ENCODE assay signal across 1 cellular context in genomic region chr2:10119027-10119325, GRCh38.
A peak's percentile ranks its signal among the peaks of the same experiment; 100 is the strongest.
TF ChIP-seq lines count a peak whose summit lies in the region.

No MANE protein-coding gene starts in this region.

TF ChIP-seq in HepG2, 621 proteins besides CTCF, POLR2A, EP300 and RAD21 (continued from another document and continues in another):
- TF ChIP-seq CEBPB (IDR thresholded peaks at IDR 0.05; ENCODE audit: borderline replicate concordance, low read depth, low read length) (no peak), HIVEP1 (CRISPR knock-in tag; IDR thresholded peaks at IDR 0.05) (no peak), ZNF569 (CRISPR knock-in tag; IDR thresholded peaks at IDR 0.05; ENCODE audit: borderline replicate concordance) (no peak), AKNA (CRISPR knock-in tag; IDR thresholded peaks at IDR 0.05; ENCODE audit: borderline replicate concordance) (no peak), USF2 (IDR thresholded peaks at IDR 0.05; ENCODE audit: low read depth, low read length) (no peak), USF2 (CRISPR knock-in tag; IDR thresholded peaks at IDR 0.05; ENCODE audit: borderline replicate concordance) (no peak), SOX6 (IDR thresholded peaks at IDR 0.05) (no peak), SOX6 (CRISPR knock-in tag; IDR thresholded peaks at IDR 0.05) (no peak), ZNF609 (CRISPR knock-in tag; IDR thresholded peaks at IDR 0.05; ENCODE audit: borderline replicate concordance) (peak; percentile 39; the same call in 1 of the 2 replicates), JUND (CRISPR knock-in tag; IDR thresholded peaks at IDR 0.05) (no peak), AGO1 (IDR thresholded peaks at IDR 0.05; ENCODE audit: low read depth, low read length, poor library complexity, severe bottlenecking) (no peak), ZNF510 (CRISPR knock-in tag; IDR thresholded peaks at IDR 0.05; ENCODE audit: low read depth) (no peak), LCORL (IDR thresholded peaks at IDR 0.05) (no peak), LCORL (CRISPR knock-in tag; IDR thresholded peaks at IDR 0.05) (peak; percentile 22; the same call in 1 of the 2 replicates), FOXO4 (CRISPR knock-in tag; conservative IDR thresholded peaks at IDR 0.05) (no peak), ZFP1 (CRISPR knock-in tag; IDR thresholded peaks at IDR 0.05) (no peak), ZMYM3 (CRISPR knock-in tag; IDR thresholded peaks at IDR 0.05) (no peak), THAP11 (CRISPR knock-in tag; IDR thresholded peaks at IDR 0.05) (no peak), JUNB (CRISPR knock-in tag; IDR thresholded peaks at IDR 0.05; ENCODE audit: borderline replicate concordance) (no peak), SKI (IDR thresholded peaks at IDR 0.05; ENCODE audit: partially characterized antibody) (peak; percentile 70), BORCS8-MEF2B (CRISPR knock-in tag; IDR thresholded peaks at IDR 0.05) (no peak), ZBTB7B (CRISPR knock-in tag; IDR thresholded peaks at IDR 0.05) (no peak), ZNF101 (CRISPR knock-in tag; IDR thresholded peaks at IDR 0.05; ENCODE audit: borderline replicate concordance, low read depth) (no peak), HDAC1 (CRISPR knock-in tag; IDR thresholded peaks at IDR 0.05) (peak; percentile 46; the same call in 1 of the 2 replicates), NCOR1 (IDR thresholded peaks at IDR 0.05; ENCODE audit: borderline replicate concordance, low read length) (peak; percentile 48; the same call in 1 of the 2 replicates), CREBL2 (CRISPR knock-in tag; IDR thresholded peaks at IDR 0.05; ENCODE audit: borderline replicate concordance) (no peak), MYNN (CRISPR knock-in tag; IDR thresholded peaks at IDR 0.05; ENCODE audit: low read depth) (no peak), IKZF5 (CRISPR knock-in tag; IDR thresholded peaks at IDR 0.05) (no peak), NR2F6 (IDR thresholded peaks at IDR 0.05) (peak; percentile 87), NR2F6 (CRISPR knock-in tag; IDR thresholded peaks at IDR 0.05) (peak; percentile 90), FOXK2 (IDR thresholded peaks at IDR 0.05) (no peak), PLRG1 (conservative IDR thresholded peaks at IDR 0.05) (no peak), RARG (CRISPR knock-in tag; IDR thresholded peaks at IDR 0.05; ENCODE audit: low read depth) (no peak), TARDBP (CRISPR knock-in tag; IDR thresholded peaks at IDR 0.05) (peak; percentile 53; the same call in 1 of the 2 replicates), RXRB (CRISPR knock-in tag; IDR thresholded peaks at IDR 0.05; ENCODE audit: borderline replicate concordance) (peak; percentile 91), HINFP (CRISPR knock-in tag; IDR thresholded peaks at IDR 0.05; ENCODE audit: low read depth) (no peak), HIC2 (CRISPR knock-in tag; IDR thresholded peaks at IDR 0.05; ENCODE audit: low read depth) (no peak), ZNF576 (CRISPR knock-in tag; IDR thresholded peaks at IDR 0.05) (no peak), ZNF580 (CRISPR knock-in tag; IDR thresholded peaks at IDR 0.05; ENCODE audit: borderline replicate concordance, low read depth) (no peak), AKAP8 (CRISPR knock-in tag; IDR thresholded peaks at IDR 0.05) (no peak), TFDP1 (CRISPR knock-in tag; IDR thresholded peaks at IDR 0.05; ENCODE audit: borderline replicate concordance) (no peak), ZNF160 (CRISPR knock-in tag; IDR thresholded peaks at IDR 0.05) (no peak), ZNF414 (CRISPR knock-in tag; IDR thresholded peaks at IDR 0.05) (no peak), MBD4 (IDR thresholded peaks at IDR 0.05; ENCODE audit: borderline replicate concordance, low read length) (no peak)
